ENCODE assay signal across 9 cellular contexts in genomic region chr1:247211339-247211738, GRCh38. TPM values are rescaled to one million over a fixed set of nuclear protein-coding genes. Genes with fewer than 3 reads are reported as not detected.
DNase-seq lines count a peak whose midpoint lies in the region; ATAC-seq and TF ChIP-seq lines count a peak whose summit lies in the region.
"Had no signal": no experiment of that assay in that cellular context is flagged by ENCODE, and none has a peak within 500 bp of the region (broad histone marks: within the 10 kb centered on the region; RNA-seq: fewer than 3 reads in every experiment).

No MANE protein-coding gene starts in this region.

- TF ChIP-seq POLR2A in uterus (IDR thresholded peaks at IDR 0.05) (no peak), adrenal gland (IDR thresholded peaks at IDR 0.05) (no peak)

- 42 to 76% (median 61%) methylated on average over 6 to 7 of the region's 7 CpGs for WGBS in adrenal gland, 4 donors

- TF ChIP-seq CTCF in right atrium auricular region (IDR thresholded peaks at IDR 0.05), result no peak
- no peak for TF ChIP-seq CTCF in VCaP (conservative IDR thresholded peaks at IDR 0.05)
- TF ChIP-seq CTCF in uterus (IDR thresholded peaks at IDR 0.05), result no peak
- no peak for TF ChIP-seq CTCF in adrenal gland (IDR thresholded peaks at IDR 0.05)

- H3K27ac Mint-ChIP-seq in naive B cell, result peak overlapping the region in 5 of 6 donors; percentile 38 to 89 (median 80)

- no peak for DNase-seq in right atrium auricular region (ENCODE audit: low spot score)
- DNase-seq in Right ventricle myocardium inferior (ENCODE audit: missing footprints), result no peak
- no peak for DNase-seq in naive B cell
- no peak for DNase-seq in uterus
- no peak for DNase-seq in adrenal gland
- no peak for DNase-seq in SW480 (ENCODE audit: low spot score)
- DNase-seq in GM19238 (ENCODE audit: insufficient read length, low spot score), result no peak

- H3K27me3 ChIP-seq in right atrium auricular region (no peaks in the 10 kb centered on the region), uterus (no peaks in the 10 kb centered on the region), adrenal gland (no peaks in the 10 kb centered on the region)

- no peaks in the 10 kb centered on the region for H3K36me3 ChIP-seq in right atrium auricular region
- no peaks in the 10 kb centered on the region for H3K36me3 ChIP-seq in uterus
- H3K36me3 ChIP-seq in adrenal gland (replicated peaks in 1 of 2), result no peaks in the 10 kb centered on the region

- H3K4me1 ChIP-seq in right atrium auricular region (peaks cover 0 to 11% of the 10 kb centered on the region in 2 donors), uterus (peaks cover 0 to 4% of the 10 kb centered on the region in 2 donors), adrenal gland (replicated peaks in 1 of 2) (peaks cover 0 to 22% of the 10 kb centered on the region in 2 donors)

- peaks cover 46 to 53% (median 47%) of the 10 kb centered on the region in 3 donors for H3K4me1 Mint-ChIP-seq in naive B cell

- intact Hi-C loops in Right ventricle myocardium inferior (cut with DNase I), result loop anchor here (5.0 kb wide), 2 partner anchors 39 to 121 kb away; partner anchors contain the start of genes ZNF124 and ZNF496
- intact Hi-C loops in uterus (cut with DNase I; ENCODE audit: low total_unique reads), result no loop called here
- intact Hi-C loops in adrenal gland (cut with DNase I), result no loop called here

- H3K27me3 Mint-ChIP-seq in naive B cell, result peaks cover 0 to 6% (median 0%) of the 10 kb centered on the region in 3 donors

- peaks cover 0 to under 1% of the 10 kb centered on the region in 2 donors for H3K36me3 Mint-ChIP-seq in naive B cell

- ATAC-seq in Right ventricle myocardium inferior (no peak), naive B cell (ENCODE audit: low read depth in 2 of 2) (no peak)

- H3K4me3 Mint-ChIP-seq in naive B cell, result peak overlapping the region; percentile 39 to 67 (median 52)

- no peak overlapping the region for H3K4me3 ChIP-seq in right atrium auricular region
- no peak overlapping the region for H3K4me3 ChIP-seq in uterus
- no peak overlapping the region for H3K4me3 ChIP-seq in adrenal gland

- peak overlapping the region; percentile 87 to 88 for H3K27ac ChIP-seq in right atrium auricular region
- peak overlapping the region; percentile 73 for H3K27ac ChIP-seq in VCaP
- H3K27ac ChIP-seq in uterus, result peak overlapping the region; percentile 84 to 85
- H3K27ac ChIP-seq in adrenal gland, result peak overlapping the region in 1 of 5 donors; percentile 86

- H3K9me3 ChIP-seq in right atrium auricular region, result no peaks in the 10 kb centered on the region
- no peaks in the 10 kb centered on the region for H3K9me3 ChIP-seq in uterus
- no peaks in the 10 kb centered on the region for H3K9me3 ChIP-seq in adrenal gland (replicated peaks in 1 of 3)

- no peaks in the 10 kb centered on the region for H3K9me3 Mint-ChIP-seq in naive B cell

RNA-seq across cellular contexts. Expression of gene ZNF124, which starts 39.5 kb away (rescaled TPM):
- total RNA-seq in right atrium auricular region (10 to 100 TPM; 10.2 to 22.6 TPM), Right ventricle myocardium inferior (7.9 TPM), uterus (100 to 1,000 TPM in 3 of 4 donors, 10 to 100 TPM in 1; 64.8 to 184 (median 143) TPM), adrenal gland (10 to 100 TPM in 7 of 8 donors, 1 to 10 TPM in 1; 8.7 to 21.7 (median 14.3) TPM)
- polyA plus RNA-seq in naive B cell (ENCODE audit: low read depth in 6 of 6) (10 to 100 TPM in 5 of 6 donors, 1 to 10 TPM in 1; 7.9 to 17.5 (median 10.6) TPM), adrenal gland (1 to 10 TPM in 2 of 3 donors, under 1 TPM in 1; 0.97 to 2.3 (median 1.3) TPM)

RNA-seq across cellular contexts. Expression of gene VN1R5, which starts 44.5 kb away (rescaled TPM):
- total RNA-seq in right atrium auricular region, result not detected
- total RNA-seq in Right ventricle myocardium inferior, result not detected
- not detected for polyA plus RNA-seq in naive B cell (ENCODE audit: low read depth in 6 of 6)
- not detected for total RNA-seq in uterus
- total RNA-seq in adrenal gland, result not detected
- not detected for polyA plus RNA-seq in adrenal gland
- total RNA-seq: dermis microvascular lymphatic vessel endothelial cell had no signal
